Comparison of ENCODE assay signal across 8 cellular contexts in the genomic region with DNA sequence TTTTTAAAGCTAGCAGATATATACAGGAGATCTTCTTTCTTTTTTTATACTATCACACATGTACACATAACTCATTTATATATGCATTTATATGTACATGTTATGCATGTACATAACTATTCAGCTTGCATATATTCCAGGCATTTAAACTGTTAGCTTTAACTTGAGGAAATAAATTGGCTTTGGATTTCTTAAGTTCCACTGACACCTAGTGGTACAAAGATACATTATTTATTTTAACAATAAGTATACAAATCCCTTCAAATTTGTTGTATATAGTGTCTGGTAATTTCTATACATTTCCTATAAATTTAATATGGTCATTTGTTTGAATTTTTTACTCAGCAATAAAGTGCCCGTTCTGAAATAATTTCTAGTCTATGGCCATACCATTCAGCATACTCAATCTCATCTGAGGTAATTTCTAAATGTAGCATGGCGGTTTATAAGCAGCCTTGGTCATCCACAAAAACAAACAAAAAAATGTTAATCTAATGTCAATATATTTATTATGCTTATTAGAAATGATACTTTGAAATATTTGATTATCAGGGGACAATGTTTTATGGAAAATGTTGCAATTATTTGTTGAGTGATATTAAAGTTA. TPM values are rescaled to one million over a fixed set of nuclear protein-coding genes. Genes with fewer than 3 reads are reported as not detected.
A peak's percentile ranks its signal among the peaks of the same experiment; 100 is the strongest.
DNase-seq lines count a peak whose midpoint lies in the region; ATAC-seq, FAIRE-seq and TF ChIP-seq lines count a peak whose summit lies in the region.

No MANE protein-coding gene starts in this region.

- no peaks in the 10 kb centered on the region for H3K9me3 ChIP-seq in mucosa of descending colon

- H3K4me1 ChIP-seq in mucosa of descending colon (ENCODE audit: low read depth): no peaks in the 10 kb centered on the region

- H3K4me3 ChIP-seq in bronchial epithelial cell (ENCODE audit: low read depth, low read length) (no peak overlapping the region), mucosa of descending colon (no peak overlapping the region), coronary artery (no peak overlapping the region)

- intact Hi-C loops in mucosa of descending colon (cut with DNase I, micrococcal nuclease): no loop called here

- TF ChIP-seq CTCF in bronchial epithelial cell (IDR thresholded peaks at IDR 0.05; ENCODE audit: insufficient read depth, low read length, severe bottlenecking) (no peak), mucosa of descending colon (IDR thresholded peaks at IDR 0.05) (no peak), coronary artery (IDR thresholded peaks at IDR 0.05) (no peak)

- ATAC-seq in mucosa of descending colon: peak; percentile 57
- ATAC-seq in GM19467 (IDR thresholded peaks at IDR 0.05; ENCODE audit: unreplicated experiment): no peak
- ATAC-seq in GM18511 (IDR thresholded peaks at IDR 0.05; ENCODE audit: unreplicated experiment): no peak
- no peak for ATAC-seq in GM18907 (IDR thresholded peaks at IDR 0.05; ENCODE audit: unreplicated experiment)

- FAIRE-seq in bronchial epithelial cell (lab: Jason Lieb, UNC): no peak

- no peaks in the 10 kb centered on the region for H3K27me3 ChIP-seq in bronchial epithelial cell (ENCODE audit: control insufficient read depth, insufficient read depth, low read length)

- H3K27ac ChIP-seq in coronary artery: no peak overlapping the region

- H3K36me3 ChIP-seq in bronchial epithelial cell (ENCODE audit: control insufficient read depth, insufficient read depth, low read length) (peaks cover 15% of the 10 kb centered on the region), mucosa of descending colon (ENCODE audit: low read depth) (peaks cover 6% of the 10 kb centered on the region)

- DNase-seq in COLO829 (ENCODE audit: low spot score): peak; percentile 3
- DNase-seq in LHCN-M2 (ENCODE audit: low read depth): peak; percentile 21
- DNase-seq in bronchial epithelial cell (ENCODE audit: low read depth): peak; percentile 59
- no peak for DNase-seq in mucosa of descending colon
- DNase-seq in coronary artery (ENCODE audit: low spot score): no peak

RNA-seq across cellular contexts. Expression of a gene that starts 11.6 kb away (rescaled TPM):
- 35.4 and 39.6 TPM in 2 replicates for total RNA-seq in LHCN-M2 (2014; rRNA removed)
- 13.3 TPM for polyA plus RNA-seq in LHCN-M2 (2012)
- 20.2 and 23.4 TPM in 2 replicates for total RNA-seq in bronchial epithelial cell
- total RNA-seq in mucosa of descending colon: 10 to 100 TPM; 33.4 to 43.6 (median 42.7) TPM

RNA-seq across cellular contexts. Expression of a gene that starts 11.9 kb away (rescaled TPM):
- 29.7 and 39.0 TPM in 2 replicates for total RNA-seq in LHCN-M2 (2014; rRNA removed)
- 11.3 TPM for polyA plus RNA-seq in LHCN-M2 (2012)
- total RNA-seq in bronchial epithelial cell: 36.6 and 42.4 TPM in 2 replicates
- 10 to 100 TPM; 36.2 to 55.9 (median 44.4) TPM for total RNA-seq in mucosa of descending colon

Comparison
In these comparisons a context has a peak if more than half of its experiments do, and no peak if none do; other contexts are left out.
1. DNase-seq: peak in COLO829 (single experiment), LHCN-M2 (single experiment) and bronchial epithelial cell (single experiment); none in mucosa of descending colon (0 of 3) and coronary artery (single experiment).